Comparison of ENCODE assay signal across 7 cellular contexts in genomic region chr4:171812377-171813194, GRCh38. TPM values are rescaled to one million over a fixed set of nuclear protein-coding genes. Genes with fewer than 3 reads are reported as not detected.
DNase-seq lines count a peak whose midpoint lies in the region; ATAC-seq and TF ChIP-seq lines count a peak whose summit lies in the region.

No MANE protein-coding gene starts in this region.

- peak; percentile 72 for DNase-seq in NCI-H748 (lab: John Stamatoyannopoulos, UW; ENCODE audit: unreplicated experiment)
- DNase-seq in right atrium auricular region (ENCODE audit: low spot score): no peak
- peak; percentile 4 for DNase-seq in stimulated activated naive B cell treated with anti-CD40 and anti-IgM and Interleukin-4, amounts not matched to agents 10 μg/mL and 1 μg/mL and 100 μg/mL, for 72 hours
- DNase-seq in CD8-positive, alpha-beta T cell: no peak
- no peak for DNase-seq in HT-29 (ENCODE audit: low spot score)

- CTCF ChIA-PET in CD8-positive, alpha-beta T cell (lab: Charles Lee): interaction anchor here (1.0 kb wide), 1 partner anchor 20 kb away, joined by 4 read pairs; no protein-coding TSS in a partner anchor

- H3K36me3 ChIP-seq in right atrium auricular region: no peaks in the 10 kb centered on the region
- H3K36me3 ChIP-seq in CD8-positive, alpha-beta T cell (ENCODE audit: insufficient read depth, low read length): no peaks in the 10 kb centered on the region

- H3K27ac Mint-ChIP-seq in stimulated activated naive B cell treated with anti-CD40 and anti-IgM and Interleukin-4, amounts not matched to agents 10 μg/mL and 1 μg/mL and 100 μg/mL, for 72 hours: peak overlapping the region; percentile 73
- H3K27ac Mint-ChIP-seq in CD8-positive, alpha-beta T cell: no peak overlapping the region

- H3K9me3 Mint-ChIP-seq in stimulated activated naive B cell treated with anti-CD40 and anti-IgM and Interleukin-4, amounts not matched to agents 10 μg/mL and 1 μg/mL and 100 μg/mL, for 72 hours: no peaks in the 10 kb centered on the region
- H3K9me3 Mint-ChIP-seq in CD8-positive, alpha-beta T cell: peaks cover 2% of the 10 kb centered on the region

- H3K36me3 Mint-ChIP-seq in stimulated activated naive B cell treated with anti-CD40 and anti-IgM and Interleukin-4, amounts not matched to agents 10 μg/mL and 1 μg/mL and 100 μg/mL, for 72 hours: no peaks in the 10 kb centered on the region
- H3K36me3 Mint-ChIP-seq in CD8-positive, alpha-beta T cell: no peaks in the 10 kb centered on the region

- TF ChIP-seq CTCF in right atrium auricular region (IDR thresholded peaks at IDR 0.05): no peak
- no peak for TF ChIP-seq CTCF in CD8-positive, alpha-beta T cell (IDR thresholded peaks at IDR 0.05)

- peak overlapping the region; percentile 85 to 86 for H3K4me3 Mint-ChIP-seq in stimulated activated naive B cell treated with anti-CD40 and anti-IgM and Interleukin-4, amounts not matched to agents 10 μg/mL and 1 μg/mL and 100 μg/mL, for 72 hours
- H3K4me3 Mint-ChIP-seq in CD8-positive, alpha-beta T cell: no peak overlapping the region

- H3K27me3 Mint-ChIP-seq in stimulated activated naive B cell treated with anti-CD40 and anti-IgM and Interleukin-4, amounts not matched to agents 10 μg/mL and 1 μg/mL and 100 μg/mL, for 72 hours: peaks cover 31 to 34% of the 10 kb centered on the region in 2 donors
- H3K27me3 Mint-ChIP-seq in CD8-positive, alpha-beta T cell (ENCODE audit: low read depth): peaks cover 19% of the 10 kb centered on the region

- peaks cover 11 to 22% of the 10 kb centered on the region in 2 donors for H3K4me1 Mint-ChIP-seq in stimulated activated naive B cell treated with anti-CD40 and anti-IgM and Interleukin-4, amounts not matched to agents 10 μg/mL and 1 μg/mL and 100 μg/mL, for 72 hours
- no peaks in the 10 kb centered on the region for H3K4me1 Mint-ChIP-seq in CD8-positive, alpha-beta T cell (ENCODE audit: low read depth)

- peak overlapping the region; percentile 14 to 36 for H3K4me3 ChIP-seq in right atrium auricular region
- H3K4me3 ChIP-seq in CD8-positive, alpha-beta T cell (ENCODE audit: low read depth, low read length): no peak overlapping the region

- no peaks in the 10 kb centered on the region for H3K9me3 ChIP-seq in right atrium auricular region
- no peaks in the 10 kb centered on the region for H3K9me3 ChIP-seq in CD8-positive, alpha-beta T cell (ENCODE audit: low read length)

- intact Hi-C loops in CD8-positive, alpha-beta T cell (cut with DNase I, micrococcal nuclease): no loop called here

- POLR2A ChIA-PET in CD8-positive, alpha-beta T cell (lab: Charles Lee): no interaction called here

- peaks cover 0 to 15% of the 10 kb centered on the region in 2 donors for H3K4me1 ChIP-seq in right atrium auricular region
- H3K4me1 ChIP-seq in CD8-positive, alpha-beta T cell (ENCODE audit: insufficient read depth, low read length): no peaks in the 10 kb centered on the region

- ATAC-seq in GM21528 (IDR thresholded peaks at IDR 0.05; ENCODE audit: low FRiP score, unreplicated experiment): peak; percentile 36
- peak; percentile 52 to 54 for ATAC-seq in stimulated activated naive B cell treated with anti-CD40 and anti-IgM and Interleukin-4, amounts not matched to agents 10 μg/mL and 1 μg/mL and 100 μg/mL, for 72 hours (replicated peaks)
- ATAC-seq in CD8-positive, alpha-beta T cell: no peak
- no peak for ATAC-seq in GM19463 (IDR thresholded peaks at IDR 0.05; ENCODE audit: unreplicated experiment)

- H3K27ac ChIP-seq in right atrium auricular region: no peak overlapping the region
- H3K27ac ChIP-seq in CD8-positive, alpha-beta T cell (ENCODE audit: low read depth, low read length): no peak overlapping the region

- peaks cover 0 to 15% of the 10 kb centered on the region in 2 donors for H3K27me3 ChIP-seq in right atrium auricular region
- no peaks in the 10 kb centered on the region for H3K27me3 ChIP-seq in CD8-positive, alpha-beta T cell (ENCODE audit: insufficient read depth, low read length)

RNA-seq across cellular contexts. Expression of gene GALNTL6, which starts 0.6 kb away (rescaled TPM):
- under 1 TPM in 1 of 2 donors, not detected in 1; 0.08 TPM for total RNA-seq in right atrium auricular region
- not detected for total RNA-seq in CD8-positive, alpha-beta T cell
- total RNA-seq in HT-29 (2014; rRNA removed; shearing (Covaris generic)): not detected in 2 replicates

Comparison
In these comparisons a context has a peak if more than half of its experiments do, and no peak if none do; other contexts are left out.
1. ATAC-seq: peak in GM21528 (single experiment) and stimulated activated naive B cell treated with anti-CD40 and anti-IgM and Interleukin-4, amounts not matched to agents 10 μg/mL and 1 μg/mL and 100 μg/mL, for 72 hours (2 of 2); none in CD8-positive, alpha-beta T cell (single experiment) and GM19463 (single experiment).
2. DNase-seq: peak in NCI-H748 (single experiment) and stimulated activated naive B cell treated with anti-CD40 and anti-IgM and Interleukin-4, amounts not matched to agents 10 μg/mL and 1 μg/mL and 100 μg/mL, for 72 hours (single experiment); none in right atrium auricular region (single experiment), CD8-positive, alpha-beta T cell (0 of 7) and HT-29 (single experiment).